ENCODE assay signal across 8 cellular contexts in genomic region chr2:237752761-237753165, GRCh38. TPM values are rescaled to one million over a fixed set of nuclear protein-coding genes. Genes with fewer than 3 reads are reported as not detected.
DNase-seq lines count a peak whose midpoint lies in the region; ATAC-seq, FAIRE-seq and TF ChIP-seq lines count a peak whose summit lies in the region.

No MANE protein-coding gene starts in this region.

- no peak overlapping the region for H3K4me3 ChIP-seq in effector memory CD4-positive, alpha-beta T cell (ENCODE audit: insufficient read depth, low read depth, low read length, poor library complexity, severe bottlenecking)
- H3K4me3 ChIP-seq in A673 (ENCODE audit: low read depth, low read length, poor library complexity, severe bottlenecking) = no peak overlapping the region

- peak overlapping the region; percentile 16 for H3K27ac ChIP-seq in effector memory CD4-positive, alpha-beta T cell (ENCODE audit: insufficient read depth, low read length, poor library complexity, severe bottlenecking)
- H3K27ac ChIP-seq in A673 (ENCODE audit: low read depth, low read length, poor library complexity, severe bottlenecking) = no peak overlapping the region

- no TSS peak for BruUV-seq in A673 (replicated peaks; lab: Mats Ljungman, UMichigan)

- peak; percentile 85 for FAIRE-seq in GM12891 (lab: Jason Lieb, UNC)

- no peaks in the 10 kb centered on the region for H3K9me3 ChIP-seq in effector memory CD4-positive, alpha-beta T cell (ENCODE audit: control insufficient read depth, low read length)
- H3K9me3 ChIP-seq in A673 (ENCODE audit: low read depth, low read length, poor library complexity, severe bottlenecking) = no peaks in the 10 kb centered on the region

- POLR2A ChIA-PET in A673 (lab: Charles Lee; ENCODE audit: low non-redundant PET) = no interaction called here

- peaks cover 92% of the 10 kb centered on the region for H3K36me3 ChIP-seq in effector memory CD4-positive, alpha-beta T cell (ENCODE audit: control insufficient read depth, insufficient read depth, low read length)
- peaks cover 29% of the 10 kb centered on the region for H3K36me3 ChIP-seq in A673 (ENCODE audit: insufficient read depth, low read length, poor library complexity, severe bottlenecking)

- CTCF ChIA-PET in A673 (lab: Charles Lee) = no interaction called here

- ATAC-seq in GM19397 (IDR thresholded peaks at IDR 0.05; ENCODE audit: unreplicated experiment) (peak; percentile 97), HG03108 (IDR thresholded peaks at IDR 0.05; ENCODE audit: unreplicated experiment) (peak; percentile 98)

- intact Hi-C loops in A673 (cut with micrococcal nuclease; ENCODE audit: unreplicated experiment) = no loop called here

- H3K27me3 ChIP-seq in effector memory CD4-positive, alpha-beta T cell (replicated peaks; ENCODE audit: control insufficient read depth, insufficient read depth, low read length, poor library complexity, severe bottlenecking) = no peaks in the 10 kb centered on the region
- H3K27me3 ChIP-seq in A673 (replicated peaks; ENCODE audit: insufficient read depth, low read depth, low read length, poor library complexity) = no peaks in the 10 kb centered on the region

- DNase-seq in GM12891 (ENCODE audit: insufficient read length, low spot score) (peak; percentile 67), dedifferentiated amniotic fluid mesenchymal stem cell (ENCODE audit: extremely low spot score) (no peak), NAMALWA (ENCODE audit: low spot score) (no peak), A673 (ENCODE audit: low spot score) (no peak), iPS-NIHi7 (ENCODE audit: extremely low spot score) (no peak)
- DNase-seq in effector memory CD4-positive, alpha-beta T cell = no peak

- no peaks in the 10 kb centered on the region for H3K4me1 ChIP-seq in effector memory CD4-positive, alpha-beta T cell (ENCODE audit: control insufficient read depth, insufficient read depth, low read length, poor library complexity, severe bottlenecking)
- H3K4me1 ChIP-seq in A673 (ENCODE audit: insufficient read depth, low read length, poor library complexity, severe bottlenecking) = no peaks in the 10 kb centered on the region

- TF ChIP-seq POLR2A in GM12891 (IDR thresholded peaks at IDR 0.05; ENCODE audit: low read depth, low read length) = no peak

- no peak for TF ChIP-seq CTCF in A673 (conservative IDR thresholded peaks at IDR 0.05; ENCODE audit: low read depth, low read length)

TF ChIP-seq in GM12891, 5 proteins besides CTCF, POLR2A, EP300 and RAD21:
- TF ChIP-seq PAX5 (IDR thresholded peaks at IDR 0.05; ENCODE audit: insufficient read depth, low read length, severe bottlenecking) (no peak), TAF1 (IDR thresholded peaks at IDR 0.05; ENCODE audit: low read depth, low read length) (no peak), POU2F2 (IDR thresholded peaks at IDR 0.05; ENCODE audit: low read depth, low read length) (peak; percentile 47; the same call in 1 of the 2 replicates), SPI1 (IDR thresholded peaks at IDR 0.05; ENCODE audit: low read depth, low read length) (peak; percentile 41; the same call in 1 of the 2 replicates)

RNA-seq across cellular contexts. Expression of gene RBM44, which starts 45.8 kb away (rescaled TPM):
- 0.24 TPM for polyA plus RNA-seq in GM12891 (2012; ENCODE audit: low read depth, missing spikeins)
- 0.95 and 1.4 TPM in 2 replicates for total RNA-seq in A673 (2021)
